In genomic region chr9:80650964-80651555, GRCh38 we compare ENCODE assay signal across 13 cellular contexts.
DNase-seq lines count a peak whose midpoint lies in the region; TF ChIP-seq lines count a peak whose summit lies in the region.
"Had no signal": no experiment of that assay in that cellular context is flagged by ENCODE, and none has a peak within 500 bp of the region (broad histone marks: within the 10 kb centered on the region; RNA-seq: fewer than 3 reads in every experiment).

No MANE protein-coding gene starts in this region.

- H3K4me3 Mint-ChIP-seq in activated T-cell treated with anti-CD3 and anti-CD28 coated beads, Interleukin-2, amount 50 U/mL, for 24 hours: no peak overlapping the region
- no peak overlapping the region for H3K4me3 Mint-ChIP-seq in immature natural killer cell
- H3K4me3 Mint-ChIP-seq: activated naive CD8-positive, alpha-beta T cell treated with anti-CD3 and anti-CD28 coated beads, Interleukin-2, amount 10 ng/mL, durations not matched to agents 7 days and 5 days; endodermal cell had no signal

- no peaks in the 10 kb centered on the region for H3K9me2 ChIP-seq in hepatocyte (replicated peaks; ENCODE audit: insufficient read depth)

- 53% methylated on average over 5 of the region's 5 CpGs for WGBS in hepatocyte (ENCODE audit: low lambda C conversion rate, missing lambda C conversion rate)

- H3K4me2 ChIP-seq in hepatocyte: no peak overlapping the region

- H3K27me3 ChIP-seq in hepatocyte (no peaks in the 10 kb centered on the region), subcutaneous abdominal adipose tissue (ENCODE audit: control insufficient read depth in 5 of 5, insufficient read depth in 4 of 5, low read length in 5 of 5) (no peaks in the 10 kb centered on the region)
- H3K27me3 ChIP-seq: testis had no signal

- H3K9me3 Mint-ChIP-seq in activated T-cell treated with anti-CD3 and anti-CD28 coated beads, Interleukin-2, amount 50 U/mL, for 24 hours: peaks cover 6% of the 10 kb centered on the region
- peaks cover 0 to 16% (median 5%) of the 10 kb centered on the region in 6 donors for H3K9me3 Mint-ChIP-seq in immature natural killer cell

- TF ChIP-seq CTCF in hepatocyte (IDR thresholded peaks at IDR 0.05; ENCODE audit: poor library complexity): no peak

- H2AFZ ChIP-seq in hepatocyte: no peak overlapping the region
- H2AFZ ChIP-seq: GM23248 had no signal

- H3K27me3 Mint-ChIP-seq in activated T-cell treated with anti-CD3 and anti-CD28 coated beads, Interleukin-2, amount 50 U/mL, for 24 hours: no peaks in the 10 kb centered on the region
- H3K27me3 Mint-ChIP-seq in immature natural killer cell (ENCODE audit: low read depth in 3 of 3): peaks cover 0 to 1% (median 0%) of the 10 kb centered on the region in 3 donors
- H3K27me3 Mint-ChIP-seq: activated naive CD8-positive, alpha-beta T cell treated with anti-CD3 and anti-CD28 coated beads, Interleukin-2, amount 10 ng/mL, durations not matched to agents 7 days and 5 days had no signal

- peak overlapping the region in 1 of 5 donors; percentile 29 for H3K9ac ChIP-seq in subcutaneous abdominal adipose tissue (ENCODE audit: low read length in 5 of 5)
- H3K9ac ChIP-seq: GM23248 had no signal

- H3K9me3 ChIP-seq in hepatocyte (ENCODE audit: low read depth) (no peaks in the 10 kb centered on the region), subcutaneous abdominal adipose tissue (ENCODE audit: control insufficient read depth in 5 of 5, low read length in 5 of 5) (no peaks in the 10 kb centered on the region)
- H3K9me3 ChIP-seq: testis had no signal

- no peak overlapping the region for H3K4me3 ChIP-seq in hepatocyte
- no peak overlapping the region for H3K4me3 ChIP-seq in subcutaneous abdominal adipose tissue (ENCODE audit: low read depth in 1 of 5, low read length in 5 of 5)
- H3K4me3 ChIP-seq: GM23248, testis had no signal

- H3K4me1 ChIP-seq in hepatocyte (ENCODE audit: insufficient read depth): peaks cover 7% of the 10 kb centered on the region
- H3K4me1 ChIP-seq in subcutaneous abdominal adipose tissue (ENCODE audit: control insufficient read depth in 5 of 5, insufficient read depth in 5 of 5, low read length in 5 of 5): peaks cover 3 to 26% (median 10%) of the 10 kb centered on the region in 5 donors
- H3K4me1 ChIP-seq: testis had no signal

- DNase-seq in M059J (ENCODE audit: low read depth) (peak; percentile 37), cerebellum (ENCODE audit: low spot score) (peak; percentile 53), hepatocyte (ENCODE audit: low spot score) (peak; percentile 30), immature natural killer cell (no peak)
- no peak for DNase-seq in activated CD4-positive, CD25-positive, alpha-beta regulatory T cell treated with anti-CD3 and anti-CD28 coated beads, Interleukin-2, amount 50 U/mL, for 72 hours
- no peak for DNase-seq in activated T-cell treated with anti-CD3 and anti-CD28 coated beads, Interleukin-2, amount 50 U/mL, for 24 hours
- DNase-seq: activated naive CD8-positive, alpha-beta T cell treated with anti-CD3 and anti-CD28 coated beads, Interleukin-2, amount 10 ng/mL, durations not matched to agents 7 days and 5 days; endodermal cell; GM23248; NCI-H526 treated with DMSO at 0.1 percent for 48 hours; SIG-M5; testis had no signal

- H3K79me2 ChIP-seq in hepatocyte: no peaks in the 10 kb centered on the region

- H3K4me1 Mint-ChIP-seq in activated T-cell treated with anti-CD3 and anti-CD28 coated beads, Interleukin-2, amount 50 U/mL, for 24 hours (ENCODE audit: low read depth): no peaks in the 10 kb centered on the region
- no peaks in the 10 kb centered on the region for H3K4me1 Mint-ChIP-seq in immature natural killer cell
- H3K4me1 Mint-ChIP-seq: activated naive CD8-positive, alpha-beta T cell treated with anti-CD3 and anti-CD28 coated beads, Interleukin-2, amount 10 ng/mL, durations not matched to agents 7 days and 5 days had no signal

- no peak overlapping the region for H3K27ac Mint-ChIP-seq in activated T-cell treated with anti-CD3 and anti-CD28 coated beads, Interleukin-2, amount 50 U/mL, for 24 hours
- no peak overlapping the region for H3K27ac Mint-ChIP-seq in immature natural killer cell
- H3K27ac Mint-ChIP-seq: activated naive CD8-positive, alpha-beta T cell treated with anti-CD3 and anti-CD28 coated beads, Interleukin-2, amount 10 ng/mL, durations not matched to agents 7 days and 5 days; endodermal cell had no signal

- H3K36me3 ChIP-seq in hepatocyte (replicated peaks; ENCODE audit: insufficient read depth, low read depth) (no peaks in the 10 kb centered on the region), subcutaneous abdominal adipose tissue (ENCODE audit: control insufficient read depth in 5 of 5, insufficient read depth in 5 of 5, low read length in 5 of 5) (no peaks in the 10 kb centered on the region)

- no peaks in the 10 kb centered on the region for H3K36me3 Mint-ChIP-seq in activated T-cell treated with anti-CD3 and anti-CD28 coated beads, Interleukin-2, amount 50 U/mL, for 24 hours (ENCODE audit: low read depth)
- H3K36me3 Mint-ChIP-seq in immature natural killer cell: no peaks in the 10 kb centered on the region
- H3K36me3 Mint-ChIP-seq: activated naive CD8-positive, alpha-beta T cell treated with anti-CD3 and anti-CD28 coated beads, Interleukin-2, amount 10 ng/mL, durations not matched to agents 7 days and 5 days had no signal

- H4K20me1 ChIP-seq in hepatocyte (ENCODE audit: insufficient read depth, poor library complexity, severe bottlenecking): no peaks in the 10 kb centered on the region

- H3K27ac ChIP-seq in hepatocyte: peak overlapping the region; percentile 33
- H3K27ac ChIP-seq in subcutaneous abdominal adipose tissue (ENCODE audit: low read depth, low read length): peak overlapping the region; percentile 89
- H3K27ac ChIP-seq: GM23248, testis had no signal

Comparison
In these comparisons a context has a peak if more than half of its experiments do, and no peak if none do; other contexts are left out.
1. DNase-seq: peak in M059J (single experiment), cerebellum (single experiment) and hepatocyte (single experiment); none in activated CD4-positive, CD25-positive, alpha-beta regulatory T cell treated with anti-CD3 and anti-CD28 coated beads, Interleukin-2, amount 50 U/mL, for 72 hours (single experiment), activated T-cell treated with anti-CD3 and anti-CD28 coated beads, Interleukin-2, amount 50 U/mL, for 24 hours (single experiment) and immature natural killer cell (0 of 3).